In genomic region chr1:3707298-3707938, GRCh38 we compare ENCODE assay signal across 1 cellular context.
A peak's percentile ranks its signal among the peaks of the same experiment; 100 is the strongest.
TF ChIP-seq lines count a peak whose summit lies in the region.

No MANE protein-coding gene starts in this region.

TF ChIP-seq in K562, 482 proteins besides CTCF, POLR2A, EP300 and RAD21:
- TF ChIP-seq ZFP91 (CRISPR knock-in tag; IDR thresholded peaks at IDR 0.05) = peak; percentile 77
- TF ChIP-seq ZKSCAN1 (IDR thresholded peaks at IDR 0.05; ENCODE audit: low read depth, low read length) = peak; percentile 79
- no peak for TF ChIP-seq HEY1 (CRISPR knock-in tag; IDR thresholded peaks at IDR 0.05; ENCODE audit: borderline replicate concordance)
